In genomic region chr2:70420740-70421139, GRCh38 we compare ENCODE assay signal across 32 cellular contexts.
"Had no signal": no experiment of that assay in that cellular context is flagged by ENCODE, and none has a peak within 500 bp of the region (broad histone marks: within the 10 kb centered on the region; RNA-seq: fewer than 3 reads in every experiment).

No MANE protein-coding gene starts in this region.

- H3K4me2 ChIP-seq: PC-9 had no signal

- H3K27ac Mint-ChIP-seq: activated CD4-positive, alpha-beta memory T cell treated with anti-CD3 and anti-CD28 coated beads, Interleukin-2, amount 10 ng/mL, durations not matched to agents 7 days and 5 days; activated CD8-positive, alpha-beta memory T cell treated with anti-CD3 and anti-CD28 coated beads, Interleukin-2, amount 10 ng/mL, durations not matched to agents 7 days and 5 days; activated naive CD4-positive, alpha-beta T cell treated with anti-CD3 and anti-CD28 coated beads, Interleukin-2, amount 10 ng/mL, durations not matched to agents 7 days and 5 days; activated naive CD8-positive, alpha-beta T cell; activated naive CD8-positive, alpha-beta T cell treated with anti-CD3 and anti-CD28 coated beads, Interleukin-2, amount 50 U/mL, for 24 hours had no signal

- H3K4me3 Mint-ChIP-seq: activated CD4-positive, alpha-beta memory T cell treated with anti-CD3 and anti-CD28 coated beads, Interleukin-2, amount 10 ng/mL, durations not matched to agents 7 days and 5 days; activated CD8-positive, alpha-beta memory T cell treated with anti-CD3 and anti-CD28 coated beads, Interleukin-2, amount 10 ng/mL, durations not matched to agents 7 days and 5 days; activated naive CD4-positive, alpha-beta T cell treated with anti-CD3 and anti-CD28 coated beads, Interleukin-2, amount 10 ng/mL, durations not matched to agents 7 days and 5 days; activated naive CD8-positive, alpha-beta T cell; activated naive CD8-positive, alpha-beta T cell treated with anti-CD3 and anti-CD28 coated beads, Interleukin-2, amount 50 U/mL, for 24 hours had no signal

- H3K4me3 ChIP-seq: cardiac muscle cell, PC-9 had no signal

- H3K4me1 Mint-ChIP-seq: activated CD4-positive, alpha-beta memory T cell treated with anti-CD3 and anti-CD28 coated beads, Interleukin-2, amount 10 ng/mL, durations not matched to agents 7 days and 5 days; activated CD8-positive, alpha-beta memory T cell treated with anti-CD3 and anti-CD28 coated beads, Interleukin-2, amount 10 ng/mL, durations not matched to agents 7 days and 5 days; activated naive CD4-positive, alpha-beta T cell treated with anti-CD3 and anti-CD28 coated beads, Interleukin-2, amount 10 ng/mL, durations not matched to agents 7 days and 5 days; activated naive CD8-positive, alpha-beta T cell treated with anti-CD3 and anti-CD28 coated beads, Interleukin-2, amount 50 U/mL, for 24 hours had no signal

- H3K9me3 Mint-ChIP-seq: activated CD4-positive, alpha-beta memory T cell treated with anti-CD3 and anti-CD28 coated beads, Interleukin-2, amount 10 ng/mL, durations not matched to agents 7 days and 5 days; activated naive CD4-positive, alpha-beta T cell treated with anti-CD3 and anti-CD28 coated beads, Interleukin-2, amount 10 ng/mL, durations not matched to agents 7 days and 5 days; activated naive CD8-positive, alpha-beta T cell treated with anti-CD3 and anti-CD28 coated beads, Interleukin-2, amount 50 U/mL, for 24 hours had no signal

- ATAC-seq: activated CD8-positive, alpha-beta memory T cell treated with anti-CD3 and anti-CD28 coated beads, Interleukin-2, amount 10 ng/mL, durations not matched to agents 7 days and 5 days; activated naive CD8-positive, alpha-beta T cell treated with anti-CD3 and anti-CD28 coated beads, Interleukin-2, amount 50 U/mL, for 24 hours; Right ventricle myocardium inferior had no signal

- H2AFZ ChIP-seq: PC-9 had no signal

- H3K27me3 Mint-ChIP-seq: activated naive CD8-positive, alpha-beta T cell; activated naive CD8-positive, alpha-beta T cell treated with anti-CD3 and anti-CD28 coated beads, Interleukin-2, amount 50 U/mL, for 24 hours had no signal

- H3K36me3 ChIP-seq: brain microvascular endothelial cell, cardiac muscle cell, WERI-Rb-1 had no signal

- DNase-seq: activated CD4-positive, alpha-beta memory T cell treated with anti-CD3 and anti-CD28 coated beads, Interleukin-2, amount 10 ng/mL, durations not matched to agents 7 days and 5 days; activated CD4-positive, alpha-beta T cell treated with anti-CD3 and anti-CD28 coated beads for 1 hour; activated CD4-positive, alpha-beta T cell treated with anti-CD3 and anti-CD28 coated beads for 48 hours; activated CD4-positive, CD25-positive, alpha-beta regulatory T cell; activated CD8-positive, alpha-beta memory T cell treated with anti-CD3 and anti-CD28 coated beads for 24 hours; activated CD8-positive, alpha-beta memory T cell treated with anti-CD3 and anti-CD28 coated beads, Interleukin-2, amount 10 ng/mL, durations not matched to agents 7 days and 5 days; activated CD8-positive, alpha-beta memory T cell treated with anti-CD3 and anti-CD28 coated beads, Interleukin-2, amount 50 U/mL, for 48 hours; activated effector memory CD4-positive, alpha-beta T cell treated with Interleukin-2 at 50 U/mL for 16 hours; activated naive CD4-positive, alpha-beta T cell treated with anti-CD3 and anti-CD28 coated beads, Interleukin-2, amount 10 ng/mL, durations not matched to agents 7 days and 5 days; activated naive CD8-positive, alpha-beta T cell treated with anti-CD3 and anti-CD28 coated beads, Interleukin-2, amount 50 U/mL, for 24 hours; activated T-cell treated with anti-CD3 and anti-CD28 coated beads, Interleukin-2, amount 50 U/mL, for 48 hours; anterior cingulate cortex; brain microvascular endothelial cell; Kasumi-1; KG1; NCI-H1092 treated with DMSO at 0.1 percent for 48 hours; NCI-H146; NCI-H2029 treated with DMSO at 0.1 percent for 48 hours; NCI-H2107; NCI-H2171; NCI-H510A; NCI-H748 treated with DMSO at 0.1 percent for 48 hours; PC-9; SW 1271; T-helper 1 cell; T-helper 2 cell; T-helper 9 cell; WERI-Rb-1 had no signal

- H3K36me3 Mint-ChIP-seq: activated CD8-positive, alpha-beta memory T cell treated with anti-CD3 and anti-CD28 coated beads, Interleukin-2, amount 10 ng/mL, durations not matched to agents 7 days and 5 days; activated naive CD4-positive, alpha-beta T cell treated with anti-CD3 and anti-CD28 coated beads, Interleukin-2, amount 10 ng/mL, durations not matched to agents 7 days and 5 days had no signal

- H3K27ac ChIP-seq: brain microvascular endothelial cell, cardiac muscle cell, PC-9, RWPE1, WERI-Rb-1 had no signal

- H3K27me3 ChIP-seq: brain microvascular endothelial cell, cardiac muscle cell had no signal
